Comparison of ENCODE assay signal across 1 cellular context in the genomic region with DNA sequence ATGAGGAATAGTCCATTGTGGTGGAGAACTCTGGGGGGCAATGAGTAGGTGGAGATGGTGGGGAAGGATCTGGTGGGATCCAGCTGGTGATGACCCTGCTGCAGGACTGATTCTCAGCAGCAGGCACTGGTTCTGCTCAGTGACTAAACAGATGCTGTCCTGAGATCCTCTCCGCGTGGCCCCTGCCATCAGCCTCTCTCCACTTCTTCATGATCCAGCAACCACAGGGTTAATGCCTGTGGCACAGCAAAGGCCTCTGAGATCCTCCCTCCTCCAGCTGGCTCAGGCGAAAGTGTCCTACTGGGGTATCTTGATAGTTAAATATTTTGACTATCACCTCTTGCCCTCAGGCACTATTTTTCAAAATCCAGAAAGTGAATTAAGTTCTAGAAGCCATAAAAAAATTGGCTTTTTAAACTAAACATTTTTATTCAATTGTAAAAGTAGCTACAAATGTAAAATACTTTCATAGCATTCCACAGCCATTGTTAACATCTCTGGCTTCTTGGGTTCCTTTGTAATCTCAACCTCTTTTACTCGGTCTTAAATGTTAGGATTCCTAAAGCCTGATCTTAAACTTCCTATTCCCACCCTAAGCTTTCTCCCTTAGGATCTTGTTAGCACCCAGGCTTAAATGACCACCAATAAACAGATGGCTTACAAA.
TF ChIP-seq lines count a peak whose summit lies in the region.

No MANE protein-coding gene starts in this region.

TF ChIP-seq in H1, 55 proteins besides CTCF, POLR2A, EP300 and RAD21:
- TF ChIP-seq JUND (IDR thresholded peaks at IDR 0.05; ENCODE audit: low read length), result 0 out of 2 replicates have a peak, but pooled peaks have one; percentile 17
- TF ChIP-seq CHD2 (IDR thresholded peaks at IDR 0.05; ENCODE audit: low read length), result no peak
- 0 out of 2 replicates have a peak, but pooled peaks have one; percentile 17 for TF ChIP-seq YY1 (IDR thresholded peaks at IDR 0.05; ENCODE audit: low read depth, low read length)
- TF ChIP-seq SUZ12 (IDR thresholded peaks at IDR 0.05; ENCODE audit: low read length), result no peak
- TF ChIP-seq, protein P1, sequence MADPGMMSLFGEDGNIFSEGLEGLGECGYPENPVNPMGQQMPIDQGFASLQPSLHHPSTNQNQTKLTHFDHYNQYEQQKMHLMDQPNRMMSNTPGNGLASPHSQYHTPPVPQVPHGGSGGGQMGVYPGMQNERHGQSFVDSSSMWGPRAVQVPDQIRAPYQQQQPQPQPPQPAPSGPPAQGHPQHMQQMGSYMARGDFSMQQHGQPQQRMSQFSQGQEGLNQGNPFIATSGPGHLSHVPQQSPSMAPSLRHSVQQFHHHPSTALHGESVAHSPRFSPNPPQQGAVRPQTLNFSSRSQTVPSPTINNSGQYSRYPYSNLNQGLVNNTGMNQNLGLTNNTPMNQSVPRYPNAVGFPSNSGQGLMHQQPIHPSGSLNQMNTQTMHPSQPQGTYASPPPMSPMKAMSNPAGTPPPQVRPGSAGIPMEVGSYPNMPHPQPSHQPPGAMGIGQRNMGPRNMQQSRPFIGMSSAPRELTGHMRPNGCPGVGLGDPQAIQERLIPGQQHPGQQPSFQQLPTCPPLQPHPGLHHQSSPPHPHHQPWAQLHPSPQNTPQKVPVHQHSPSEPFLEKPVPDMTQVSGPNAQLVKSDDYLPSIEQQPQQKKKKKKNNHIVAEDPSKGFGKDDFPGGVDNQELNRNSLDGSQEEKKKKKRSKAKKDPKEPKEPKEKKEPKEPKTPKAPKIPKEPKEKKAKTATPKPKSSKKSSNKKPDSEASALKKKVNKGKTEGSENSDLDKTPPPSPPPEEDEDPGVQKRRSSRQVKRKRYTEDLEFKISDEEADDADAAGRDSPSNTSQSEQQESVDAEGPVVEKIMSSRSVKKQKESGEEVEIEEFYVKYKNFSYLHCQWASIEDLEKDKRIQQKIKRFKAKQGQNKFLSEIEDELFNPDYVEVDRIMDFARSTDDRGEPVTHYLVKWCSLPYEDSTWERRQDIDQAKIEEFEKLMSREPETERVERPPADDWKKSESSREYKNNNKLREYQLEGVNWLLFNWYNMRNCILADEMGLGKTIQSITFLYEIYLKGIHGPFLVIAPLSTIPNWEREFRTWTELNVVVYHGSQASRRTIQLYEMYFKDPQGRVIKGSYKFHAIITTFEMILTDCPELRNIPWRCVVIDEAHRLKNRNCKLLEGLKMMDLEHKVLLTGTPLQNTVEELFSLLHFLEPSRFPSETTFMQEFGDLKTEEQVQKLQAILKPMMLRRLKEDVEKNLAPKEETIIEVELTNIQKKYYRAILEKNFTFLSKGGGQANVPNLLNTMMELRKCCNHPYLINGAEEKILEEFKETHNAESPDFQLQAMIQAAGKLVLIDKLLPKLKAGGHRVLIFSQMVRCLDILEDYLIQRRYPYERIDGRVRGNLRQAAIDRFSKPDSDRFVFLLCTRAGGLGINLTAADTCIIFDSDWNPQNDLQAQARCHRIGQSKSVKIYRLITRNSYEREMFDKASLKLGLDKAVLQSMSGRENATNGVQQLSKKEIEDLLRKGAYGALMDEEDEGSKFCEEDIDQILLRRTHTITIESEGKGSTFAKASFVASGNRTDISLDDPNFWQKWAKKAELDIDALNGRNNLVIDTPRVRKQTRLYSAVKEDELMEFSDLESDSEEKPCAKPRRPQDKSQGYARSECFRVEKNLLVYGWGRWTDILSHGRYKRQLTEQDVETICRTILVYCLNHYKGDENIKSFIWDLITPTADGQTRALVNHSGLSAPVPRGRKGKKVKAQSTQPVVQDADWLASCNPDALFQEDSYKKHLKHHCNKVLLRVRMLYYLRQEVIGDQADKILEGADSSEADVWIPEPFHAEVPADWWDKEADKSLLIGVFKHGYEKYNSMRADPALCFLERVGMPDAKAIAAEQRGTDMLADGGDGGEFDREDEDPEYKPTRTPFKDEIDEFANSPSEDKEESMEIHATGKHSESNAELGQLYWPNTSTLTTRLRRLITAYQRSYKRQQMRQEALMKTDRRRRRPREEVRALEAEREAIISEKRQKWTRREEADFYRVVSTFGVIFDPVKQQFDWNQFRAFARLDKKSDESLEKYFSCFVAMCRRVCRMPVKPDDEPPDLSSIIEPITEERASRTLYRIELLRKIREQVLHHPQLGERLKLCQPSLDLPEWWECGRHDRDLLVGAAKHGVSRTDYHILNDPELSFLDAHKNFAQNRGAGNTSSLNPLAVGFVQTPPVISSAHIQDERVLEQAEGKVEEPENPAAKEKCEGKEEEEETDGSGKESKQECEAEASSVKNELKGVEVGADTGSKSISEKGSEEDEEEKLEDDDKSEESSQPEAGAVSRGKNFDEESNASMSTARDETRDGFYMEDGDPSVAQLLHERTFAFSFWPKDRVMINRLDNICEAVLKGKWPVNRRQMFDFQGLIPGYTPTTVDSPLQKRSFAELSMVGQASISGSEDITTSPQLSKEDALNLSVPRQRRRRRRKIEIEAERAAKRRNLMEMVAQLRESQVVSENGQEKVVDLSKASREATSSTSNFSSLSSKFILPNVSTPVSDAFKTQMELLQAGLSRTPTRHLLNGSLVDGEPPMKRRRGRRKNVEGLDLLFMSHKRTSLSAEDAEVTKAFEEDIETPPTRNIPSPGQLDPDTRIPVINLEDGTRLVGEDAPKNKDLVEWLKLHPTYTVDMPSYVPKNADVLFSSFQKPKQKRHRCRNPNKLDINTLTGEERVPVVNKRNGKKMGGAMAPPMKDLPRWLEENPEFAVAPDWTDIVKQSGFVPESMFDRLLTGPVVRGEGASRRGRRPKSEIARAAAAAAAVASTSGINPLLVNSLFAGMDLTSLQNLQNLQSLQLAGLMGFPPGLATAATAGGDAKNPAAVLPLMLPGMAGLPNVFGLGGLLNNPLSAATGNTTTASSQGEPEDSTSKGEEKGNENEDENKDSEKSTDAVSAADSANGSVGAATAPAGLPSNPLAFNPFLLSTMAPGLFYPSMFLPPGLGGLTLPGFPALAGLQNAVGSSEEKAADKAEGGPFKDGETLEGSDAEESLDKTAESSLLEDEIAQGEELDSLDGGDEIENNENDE (IDR thresholded peaks at IDR 0.05; ENCODE audit: insufficient replicate concordance, low read length), result peak; percentile 62
- 0 out of 2 replicates have a peak, but pooled peaks have one; percentile 10 for TF ChIP-seq EGR1 (IDR thresholded peaks at IDR 0.05; ENCODE audit: borderline replicate concordance, low read depth, low read length)
- 0 out of 4 replicates have a peak, but pooled peaks of 1 of the 2 experiments have one; percentile 45 for TF ChIP-seq SIN3A (conservative IDR thresholded peaks at IDR 0.05 in 1 of 2, IDR thresholded peaks at IDR 0.05 in 1 of 2; ENCODE audit: low read depth in 1 of 2, low read length in 2 of 2)
